ENCODE assay signal across 19 cellular contexts in the genomic region with DNA sequence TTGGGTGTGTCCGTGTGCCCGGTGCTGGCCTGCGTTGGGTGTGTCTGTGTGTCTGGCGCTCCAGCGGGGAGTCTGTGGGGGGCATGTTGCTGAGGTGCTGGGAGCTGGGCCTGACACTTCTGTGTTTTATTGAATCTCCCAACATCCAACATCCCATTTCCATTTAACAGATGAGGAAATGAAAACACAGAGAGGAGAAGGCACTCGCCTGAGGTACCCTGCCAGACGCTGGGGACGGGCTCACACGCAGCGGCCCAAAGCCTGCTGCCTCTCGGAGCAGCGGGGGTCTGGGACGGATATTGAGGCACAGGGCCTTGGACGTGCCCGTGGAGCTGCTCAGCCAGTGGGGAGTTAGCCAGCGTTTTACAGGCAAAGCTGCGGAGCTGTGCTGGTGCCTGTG.
DNase-seq lines count a peak whose midpoint lies in the region; ATAC-seq lines count a peak whose summit lies in the region.
"Had no signal": no experiment of that assay in that cellular context is flagged by ENCODE, and none has a peak within 500 bp of the region (broad histone marks: within the 10 kb centered on the region; RNA-seq: fewer than 3 reads in every experiment).

No MANE protein-coding gene starts in this region.

- no peak for ATAC-seq in activated naive CD8-positive, alpha-beta T cell treated with anti-CD3 and anti-CD28 coated beads, Interleukin-2, amount 50 U/mL, for 24 hours
- ATAC-seq in T-helper 17 cell: no peak
- no peak for ATAC-seq in GM19455 (IDR thresholded peaks at IDR 0.05; ENCODE audit: unreplicated experiment)

- peak overlapping the region; percentile 10 for H3K27ac Mint-ChIP-seq in activated naive CD8-positive, alpha-beta T cell
- no peak overlapping the region for H3K27ac Mint-ChIP-seq in activated naive CD8-positive, alpha-beta T cell treated with anti-CD3 and anti-CD28 coated beads, Interleukin-2, amount 50 U/mL, for 24 hours
- H3K27ac Mint-ChIP-seq in T-helper 17 cell: peak overlapping the region; percentile 94
- H3K27ac Mint-ChIP-seq: activated B cell treated with CpG ODN at 0.5 μM for 24 hours had no signal

- DNase-seq in activated naive CD8-positive, alpha-beta T cell treated with anti-CD3 and anti-CD28 coated beads, Interleukin-2, amount 50 U/mL, for 24 hours: no peak
- no peak for DNase-seq in T-helper 17 cell
- peak; percentile 67 for DNase-seq in mesenteric fat pad (ENCODE audit: low spot score)
- no peak for DNase-seq in NCI-H1417 treated with DMSO at 0.1 percent for 48 hours (lab: John Stamatoyannopoulos, UW)
- no peak for DNase-seq in HuH-7.5 (ENCODE audit: low spot score)
- DNase-seq: activated B cell treated with CpG ODN at 0.5 μM for 24 hours; amniotic stem cell; foreskin fibroblast; HCEC 1CT; NCI-H1092; NCI-H2029; NCI-H226; NCI-H82; nucleus accumbens; PC-3; retina; stimulated activated CD8-positive, alpha-beta memory T cell treated with anti-CD3 and anti-CD28 coated beads, Interleukin-4, amount 100 ng/mL, for 48 hours had no signal

- H3K27me3 Mint-ChIP-seq in activated naive CD8-positive, alpha-beta T cell: no peaks in the 10 kb centered on the region
- H3K27me3 Mint-ChIP-seq in activated naive CD8-positive, alpha-beta T cell treated with anti-CD3 and anti-CD28 coated beads, Interleukin-2, amount 50 U/mL, for 24 hours: no peaks in the 10 kb centered on the region
- no peaks in the 10 kb centered on the region for H3K27me3 Mint-ChIP-seq in T-helper 17 cell

- peaks cover 4% of the 10 kb centered on the region for H3K36me3 Mint-ChIP-seq in activated naive CD8-positive, alpha-beta T cell
- peaks cover 15% of the 10 kb centered on the region for H3K36me3 Mint-ChIP-seq in activated naive CD8-positive, alpha-beta T cell treated with anti-CD3 and anti-CD28 coated beads, Interleukin-2, amount 50 U/mL, for 24 hours (ENCODE audit: low read depth)
- H3K36me3 Mint-ChIP-seq in T-helper 17 cell (ENCODE audit: low read depth): no peaks in the 10 kb centered on the region

- no peaks in the 10 kb centered on the region for H3K9me3 ChIP-seq in T-helper 17 cell (ENCODE audit: control insufficient read depth, low read length, poor library complexity, severe bottlenecking)

- H3K4me1 Mint-ChIP-seq in activated naive CD8-positive, alpha-beta T cell (ENCODE audit: low read depth): peaks cover 38% of the 10 kb centered on the region
- H3K4me1 Mint-ChIP-seq in activated naive CD8-positive, alpha-beta T cell treated with anti-CD3 and anti-CD28 coated beads, Interleukin-2, amount 50 U/mL, for 24 hours: peaks cover 23% of the 10 kb centered on the region
- H3K4me1 Mint-ChIP-seq in T-helper 17 cell: peaks cover 20% of the 10 kb centered on the region
- H3K4me1 Mint-ChIP-seq: activated B cell treated with CpG ODN at 0.5 μM for 24 hours had no signal

- no peak overlapping the region for H3K4me3 Mint-ChIP-seq in activated naive CD8-positive, alpha-beta T cell
- H3K4me3 Mint-ChIP-seq in activated naive CD8-positive, alpha-beta T cell treated with anti-CD3 and anti-CD28 coated beads, Interleukin-2, amount 50 U/mL, for 24 hours: no peak overlapping the region
- peak overlapping the region; percentile 70 for H3K4me3 Mint-ChIP-seq in T-helper 17 cell
- H3K4me3 Mint-ChIP-seq: activated B cell treated with CpG ODN at 0.5 μM for 24 hours had no signal

- peaks cover 10% of the 10 kb centered on the region for H3K9me3 Mint-ChIP-seq in activated naive CD8-positive, alpha-beta T cell (ENCODE audit: low read depth)
- peaks cover 14% of the 10 kb centered on the region for H3K9me3 Mint-ChIP-seq in activated naive CD8-positive, alpha-beta T cell treated with anti-CD3 and anti-CD28 coated beads, Interleukin-2, amount 50 U/mL, for 24 hours
